Comparison of ENCODE assay signal across 25 cellular contexts in genomic region chr5:6516823-6517222, GRCh38.
"Had no signal": no experiment of that assay in that cellular context is flagged by ENCODE, and none has a peak within 500 bp of the region (broad histone marks: within the 10 kb centered on the region; RNA-seq: fewer than 3 reads in every experiment).

No MANE protein-coding gene starts in this region.

- H3K4me3 Mint-ChIP-seq: activated CD4-positive, alpha-beta memory T cell treated with anti-CD3 and anti-CD28 coated beads, Interleukin-2, amount 10 ng/mL, durations not matched to agents 7 days and 5 days; activated CD4-positive, alpha-beta T cell treated with anti-CD3 and anti-CD28 coated beads for 36 hours; activated naive CD4-positive, alpha-beta T cell treated with anti-CD3 and anti-CD28 coated beads, Interleukin-2, amount 50 U/mL, for 24 hours; central memory CD8-positive, alpha-beta T cell; IgD-negative memory B cell had no signal

- ATAC-seq: activated CD4-positive, alpha-beta T cell treated with anti-CD3 and anti-CD28 coated beads for 36 hours; Right ventricle myocardium inferior had no signal

- H3K27ac ChIP-seq: KMS-11, VCaP had no signal

- H3K4me2 ChIP-seq: KMS-11, SK-N-SH had no signal

- H3K36me3 ChIP-seq: MG63 had no signal

- H3K4me3 ChIP-seq: MG63 had no signal

- H3K9ac ChIP-seq: KMS-11, SK-N-SH had no signal

- H3K36me3 Mint-ChIP-seq: activated naive CD4-positive, alpha-beta T cell treated with anti-CD3 and anti-CD28 coated beads, Interleukin-2, amount 50 U/mL, for 24 hours; IgD-negative memory B cell had no signal

- DNase-seq: activated CD4-positive, alpha-beta memory T cell treated with anti-CD3 and anti-CD28 coated beads, Interleukin-2, amount 10 ng/mL, durations not matched to agents 7 days and 5 days; activated CD4-positive, alpha-beta T cell treated with anti-CD3 and anti-CD28 coated beads for 36 hours; activated CD4-positive, alpha-beta T cell treated with anti-CD3 and anti-CD28 coated beads, Interleukin-2, amount 50 U/mL, for 1 hour; activated CD4-positive, CD25-positive, alpha-beta regulatory T cell; activated CD8-positive, alpha-beta memory T cell treated with anti-CD3 and anti-CD28 coated beads, Interleukin-2, amount 50 U/mL, for 4 hours; aorta; MG63; NCI-H1105; NCI-H1436; NCI-H187; NCI-H2081; NCI-H2171; NCI-H2227 treated with DMSO at 0.1 percent for 48 hours; NCI-H446 treated with DMSO at 0.1 percent for 48 hours; NCI-H524 treated with DMSO at 0.1 percent for 48 hours; NCI-H774; RPMI8226; SK-N-SH; T-helper 1 cell had no signal

- H3K4me1 Mint-ChIP-seq: activated CD4-positive, alpha-beta memory T cell treated with anti-CD3 and anti-CD28 coated beads, Interleukin-2, amount 10 ng/mL, durations not matched to agents 7 days and 5 days; activated CD4-positive, alpha-beta T cell treated with anti-CD3 and anti-CD28 coated beads for 36 hours; activated naive CD4-positive, alpha-beta T cell treated with anti-CD3 and anti-CD28 coated beads, Interleukin-2, amount 50 U/mL, for 24 hours; central memory CD8-positive, alpha-beta T cell had no signal

- H3K27me3 ChIP-seq: MG63 had no signal

- H3K9me3 Mint-ChIP-seq: activated CD4-positive, alpha-beta memory T cell treated with anti-CD3 and anti-CD28 coated beads, Interleukin-2, amount 10 ng/mL, durations not matched to agents 7 days and 5 days; activated naive CD4-positive, alpha-beta T cell treated with anti-CD3 and anti-CD28 coated beads, Interleukin-2, amount 50 U/mL, for 24 hours had no signal

- H3K9me3 ChIP-seq: MG63, SK-N-SH had no signal

- H3K27ac Mint-ChIP-seq: activated CD4-positive, alpha-beta memory T cell treated with anti-CD3 and anti-CD28 coated beads, Interleukin-2, amount 10 ng/mL, durations not matched to agents 7 days and 5 days; activated CD4-positive, alpha-beta T cell treated with anti-CD3 and anti-CD28 coated beads for 36 hours; activated naive CD4-positive, alpha-beta T cell treated with anti-CD3 and anti-CD28 coated beads, Interleukin-2, amount 50 U/mL, for 24 hours; IgD-negative memory B cell had no signal
